ENCODE assay signal across 8 cellular contexts in the genomic region with DNA sequence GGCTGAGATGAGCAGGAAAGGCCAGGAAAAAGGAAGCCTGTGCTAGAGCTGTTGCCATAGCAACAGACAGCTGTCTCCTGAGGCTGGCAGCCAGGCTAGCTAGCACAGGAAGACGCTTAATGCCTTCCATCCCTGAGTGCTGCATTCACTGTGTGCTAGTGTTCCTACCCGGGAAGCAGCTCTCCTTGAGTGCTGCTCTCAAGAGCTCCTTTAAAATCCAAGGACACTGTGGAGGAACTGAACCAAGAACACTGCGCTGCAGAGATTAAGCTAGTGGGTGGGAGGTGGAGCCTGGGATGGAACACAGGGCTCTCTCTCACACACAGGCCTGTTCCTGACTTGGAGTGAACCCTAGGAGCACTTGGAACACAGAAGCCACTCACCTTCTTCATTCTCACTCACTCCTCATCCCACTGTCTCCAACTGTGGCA. TPM values are rescaled to one million over a fixed set of nuclear protein-coding genes. Genes with fewer than 3 reads are reported as not detected.
DNase-seq lines count a peak whose midpoint lies in the region; ATAC-seq, FAIRE-seq and TF ChIP-seq lines count a peak whose summit lies in the region.

No MANE protein-coding gene starts in this region.

- DNase-seq in AG09319 (ENCODE audit: extremely low read depth, low read depth): peak; percentile 63
- peak; percentile 54 for DNase-seq in HFFc6
- peak; percentile 28 for DNase-seq in T1000 (lab: John Stamatoyannopoulos, UW)
- DNase-seq in frontal cortex (ENCODE audit: low spot score in 2 of 2): peak; percentile 31 to 54
- DNase-seq in renal cortical epithelial cell (ENCODE audit: low read depth): peak; percentile 22

- no peak for FAIRE-seq in frontal cortex (lab: Jason Lieb, UNC)

- no peaks in the 10 kb centered on the region for H3K9me3 Mint-ChIP-seq in HFFc6

- H3K27me3 Mint-ChIP-seq in HFFc6 (ENCODE audit: insufficient read depth): peaks cover under 1% of the 10 kb centered on the region; the same call in 1 of the 2 replicates

- H3K4me1 Mint-ChIP-seq in HFFc6 (ENCODE audit: low read depth): peaks cover 26% of the 10 kb centered on the region

- no peak for ATAC-seq in HG03175 (IDR thresholded peaks at IDR 0.05; ENCODE audit: unreplicated experiment)
- ATAC-seq in HG02884 (IDR thresholded peaks at IDR 0.05; ENCODE audit: unreplicated experiment): no peak
- no peak for ATAC-seq in HG02840 (IDR thresholded peaks at IDR 0.05; ENCODE audit: low FRiP score, unreplicated experiment)

- H3K4me3 Mint-ChIP-seq in HFFc6: no peak overlapping the region

- peak overlapping the region; percentile 36; the same call in 1 of the 2 replicates for H3K27ac Mint-ChIP-seq in HFFc6

- TF ChIP-seq CTCF in AG09319 (IDR thresholded peaks at IDR 0.05; ENCODE audit: low read depth, low read length) (no peak), HFFc6 (IDR thresholded peaks at IDR 0.05) (no peak)

- no peaks in the 10 kb centered on the region for H3K36me3 Mint-ChIP-seq in HFFc6 (ENCODE audit: low read depth)

RNA-seq across cellular contexts. Expression of gene IL7R, which starts 53.5 kb away (rescaled TPM):
- 10 to 100 TPM; 37.2 to 63.2 (median 45.2) TPM for total RNA-seq in HFFc6 (2021; fragmentation: NEBNext Ultra II Directional; extraction: Animal tissue kit (Norgen Biotek cat#: 25700))
- total RNA-seq in frontal cortex (0.41 TPM), renal cortical epithelial cell (0.05 and 4.9 TPM in 2 replicates)
